ENCODE assay signal across 9 cellular contexts in the genomic region with DNA sequence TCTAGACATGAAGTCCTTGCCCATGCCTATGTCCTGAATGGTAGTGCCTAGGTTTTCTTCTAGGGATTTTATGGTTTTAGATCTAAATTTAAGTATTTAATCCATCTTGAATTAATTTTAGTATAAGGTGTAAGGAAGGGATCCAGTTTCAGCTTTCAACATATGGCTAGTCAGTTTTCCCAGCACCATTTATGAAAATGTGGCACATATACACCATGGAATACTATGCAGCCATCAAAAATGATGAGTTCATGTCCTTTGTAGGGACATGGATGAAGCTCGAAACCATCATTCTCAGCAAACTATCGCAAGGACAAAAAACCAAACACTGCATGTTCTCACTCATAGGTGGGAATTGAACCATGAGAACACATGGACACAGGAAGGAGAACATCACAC. TPM values are rescaled to one million over a fixed set of nuclear protein-coding genes. Genes with fewer than 3 reads are reported as not detected.
DNase-seq lines count a peak whose midpoint lies in the region; ATAC-seq and TF ChIP-seq lines count a peak whose summit lies in the region.
"Not testable (repeated sequence)": the region's sequence is repeated elsewhere in the genome, so short reads cannot be mapped to it uniquely, and the experiment has no call there.
"Had no signal": no experiment of that assay in that cellular context is flagged by ENCODE, and none has a peak within 500 bp of the region (broad histone marks: within the 10 kb centered on the region; RNA-seq: fewer than 3 reads in every experiment).

No MANE protein-coding gene starts in this region.

- not testable (repeated sequence) for H3K23ac ChIP-seq in neuronal stem cell (ENCODE audit: low read depth, low read length, poor library complexity)

- not testable (repeated sequence) for H3K4ac ChIP-seq in neuronal stem cell (ENCODE audit: low read length)

- H3K18ac ChIP-seq in neuronal stem cell (ENCODE audit: low read length): not testable (repeated sequence)

- H3K9ac ChIP-seq in HUES6 (ENCODE audit: low read length): peak overlapping the region; percentile 67
- H3K9ac ChIP-seq in neuronal stem cell (ENCODE audit: low read depth, low read length, poor library complexity): not testable (repeated sequence)

- not testable (repeated sequence) for H2BK5ac ChIP-seq in neuronal stem cell (ENCODE audit: low read length)

- H4K91ac ChIP-seq in neuronal stem cell (ENCODE audit: low read depth, low read length, poor library complexity): not testable (repeated sequence)

- H3K27me3 Mint-ChIP-seq in CD4-positive, alpha-beta T cell; activated CD4-positive, alpha-beta memory T cell treated with anti-CD3 and anti-CD28 coated beads, Interleukin-2, amount 10 ng/mL, durations not matched to agents 7 days and 5 days; activated naive CD8-positive, alpha-beta T cell; stimulated activated naive CD8-positive, alpha-beta T cell treated with anti-CD3 and anti-CD28 coated beads, Interleukin-15, Interleukin-2, amounts not matched to agents 100 ng/mL and 50 ng/mL, for 24 hours: not testable (repeated sequence)

- H3K27ac Mint-ChIP-seq in CD4-positive, alpha-beta T cell: peak overlapping the region; percentile 95
- H3K27ac Mint-ChIP-seq in activated CD4-positive, alpha-beta memory T cell treated with anti-CD3 and anti-CD28 coated beads, Interleukin-2, amount 10 ng/mL, durations not matched to agents 7 days and 5 days: peak overlapping the region; percentile 100
- peak overlapping the region; percentile 92 for H3K27ac Mint-ChIP-seq in activated naive CD8-positive, alpha-beta T cell
- peak overlapping the region; percentile 96 for H3K27ac Mint-ChIP-seq in stimulated activated naive CD8-positive, alpha-beta T cell treated with anti-CD3 and anti-CD28 coated beads, Interleukin-15, Interleukin-2, amounts not matched to agents 100 ng/mL and 50 ng/mL, for 24 hours

- H3K4me3 Mint-ChIP-seq in CD4-positive, alpha-beta T cell: peak overlapping the region; percentile 73
- peak overlapping the region; percentile 72 for H3K4me3 Mint-ChIP-seq in activated CD4-positive, alpha-beta memory T cell treated with anti-CD3 and anti-CD28 coated beads, Interleukin-2, amount 10 ng/mL, durations not matched to agents 7 days and 5 days
- peak overlapping the region; percentile 87 for H3K4me3 Mint-ChIP-seq in activated naive CD8-positive, alpha-beta T cell
- H3K4me3 Mint-ChIP-seq in stimulated activated naive CD8-positive, alpha-beta T cell treated with anti-CD3 and anti-CD28 coated beads, Interleukin-15, Interleukin-2, amounts not matched to agents 100 ng/mL and 50 ng/mL, for 24 hours: peak overlapping the region; percentile 84

- not testable (repeated sequence) for H2AK5ac ChIP-seq in neuronal stem cell (ENCODE audit: low read depth, low read length)

- H3K4me3 ChIP-seq in HUES6 (ENCODE audit: low read depth, low read length); heart right ventricle; neuronal stem cell (ENCODE audit: low read length in 2 of 2): not testable (repeated sequence)
- H3K4me3 ChIP-seq in SJCRH30: peak overlapping the region; percentile 55

- H2AFZ ChIP-seq in neuronal stem cell (ENCODE audit: low read length): peak overlapping the region; percentile 90

- peak overlapping the region; percentile 59 for H3K27ac ChIP-seq in CD4-positive, alpha-beta T cell (ENCODE audit: low read depth, low read length)
- not testable (repeated sequence) for H3K27ac ChIP-seq in HUES6 (ENCODE audit: low read depth, low read length); neuronal stem cell (replicated peaks; ENCODE audit: low read length)
- H3K27ac ChIP-seq in SJCRH30 (peak overlapping the region; percentile 94), heart right ventricle (peak overlapping the region; percentile 44 to 91 (median 69))

- not testable (repeated sequence) for H2BK120ac ChIP-seq in neuronal stem cell (ENCODE audit: low read depth, low read length)

- H3K36me3 Mint-ChIP-seq in CD4-positive, alpha-beta T cell (ENCODE audit: low read depth): peaks cover 83% of the 10 kb centered on the region
- H3K36me3 Mint-ChIP-seq in activated CD4-positive, alpha-beta memory T cell treated with anti-CD3 and anti-CD28 coated beads, Interleukin-2, amount 10 ng/mL, durations not matched to agents 7 days and 5 days (ENCODE audit: low read depth): peaks cover 84% of the 10 kb centered on the region
- H3K36me3 Mint-ChIP-seq in activated naive CD8-positive, alpha-beta T cell: peaks cover 16% of the 10 kb centered on the region
- H3K36me3 Mint-ChIP-seq in stimulated activated naive CD8-positive, alpha-beta T cell treated with anti-CD3 and anti-CD28 coated beads, Interleukin-15, Interleukin-2, amounts not matched to agents 100 ng/mL and 50 ng/mL, for 24 hours (ENCODE audit: low read depth): peaks cover 31% of the 10 kb centered on the region

- H3K27me3 ChIP-seq in CD4-positive, alpha-beta T cell (ENCODE audit: control insufficient read depth, insufficient read depth, low read length); HUES6 (ENCODE audit: control insufficient read depth, insufficient read depth, low read length); SJCRH30; neuronal stem cell (ENCODE audit: control insufficient read depth in 3 of 3, insufficient read depth in 3 of 3, low read depth in 1 of 3, low read length in 3 of 3): not testable (repeated sequence)
- peaks cover 0 to 18% (median 3%) of the 10 kb centered on the region in 7 donors for H3K27me3 ChIP-seq in heart right ventricle

- not testable (repeated sequence) for H3K9me3 ChIP-seq in CD4-positive, alpha-beta T cell (ENCODE audit: control insufficient read depth, low read length); HUES6 (ENCODE audit: control insufficient read depth, insufficient read depth, low read depth, low read length); SJCRH30 (replicated peaks); neuronal stem cell (replicated peaks in 1 of 2; ENCODE audit: control insufficient read depth in 2 of 2, insufficient read depth in 1 of 2, low read depth in 1 of 2, low read length in 2 of 2)
- H3K9me3 ChIP-seq in heart right ventricle: peaks cover 0 to 24% (median 3%) of the 10 kb centered on the region in 11 donors

- not testable (repeated sequence) for H3K36me3 ChIP-seq in HUES6 (ENCODE audit: control insufficient read depth, insufficient read depth, low read length); SJCRH30; heart right ventricle; neuronal stem cell (replicated peaks in 1 of 2; ENCODE audit: control insufficient read depth in 2 of 2, insufficient read depth in 2 of 2, low read length in 2 of 2)

- H3K9me3 Mint-ChIP-seq in CD4-positive, alpha-beta T cell; activated naive CD8-positive, alpha-beta T cell (ENCODE audit: low read depth); stimulated activated naive CD8-positive, alpha-beta T cell treated with anti-CD3 and anti-CD28 coated beads, Interleukin-15, Interleukin-2, amounts not matched to agents 100 ng/mL and 50 ng/mL, for 24 hours: not testable (repeated sequence)
- H3K9me3 Mint-ChIP-seq in activated CD4-positive, alpha-beta memory T cell treated with anti-CD3 and anti-CD28 coated beads, Interleukin-2, amount 10 ng/mL, durations not matched to agents 7 days and 5 days: peaks cover 13% of the 10 kb centered on the region

- not testable (repeated sequence) for H4K8ac ChIP-seq in neuronal stem cell (ENCODE audit: low read depth, low read length)

- not testable (repeated sequence) for TF ChIP-seq CTCF in CD4-positive, alpha-beta T cell (IDR thresholded peaks at IDR 0.05); heart right ventricle (IDR thresholded peaks at IDR 0.05)

- not testable (repeated sequence) for H3K14ac ChIP-seq in neuronal stem cell (ENCODE audit: low read length)

- CTCF ChIA-PET in CD4-positive, alpha-beta T cell (lab: Charles Lee); activated CD4-positive, alpha-beta memory T cell treated with anti-CD3 and anti-CD28 coated beads, Interleukin-2, amount 10 ng/mL, durations not matched to agents 7 days and 5 days (lab: Charles Lee): not testable (repeated sequence)

- H2BK15ac ChIP-seq in neuronal stem cell (ENCODE audit: low read length): not testable (repeated sequence)

- intact Hi-C loops in CD4-positive, alpha-beta T cell (cut with DNase I, micrococcal nuclease): loop anchor here (1.0 to 5.0 kb wide), 3 partner anchors 10 to 55 kb away; a partner anchor contains a TSS
- intact Hi-C loops in heart right ventricle (cut with DNase I): not testable (repeated sequence)

- POLR2A ChIA-PET in CD4-positive, alpha-beta T cell (lab: Charles Lee); activated CD4-positive, alpha-beta memory T cell treated with anti-CD3 and anti-CD28 coated beads, Interleukin-2, amount 10 ng/mL, durations not matched to agents 7 days and 5 days (lab: Charles Lee): not testable (repeated sequence)

- WGBS in heart right ventricle, 2 donors: no CpG with 5 or more reads among the region's 2 CpGs
- WGBS in neuronal stem cell (ENCODE audit: extremely low coverage in 2 of 2, insufficient read length in 2 of 2, insufficient replicate concordance in 1 of 2), 2 donors: no CpG with 5 or more reads among the region's 2 CpGs

- not testable (repeated sequence) for H2BK12ac ChIP-seq in neuronal stem cell (ENCODE audit: low read length)

- H3K4me2 ChIP-seq in neuronal stem cell (ENCODE audit: insufficient read depth, low read length, poor library complexity, severe bottlenecking): not testable (repeated sequence)

- H3K4me1 Mint-ChIP-seq in CD4-positive, alpha-beta T cell (ENCODE audit: low read depth): peaks cover 61% of the 10 kb centered on the region
- peaks cover 84% of the 10 kb centered on the region for H3K4me1 Mint-ChIP-seq in activated CD4-positive, alpha-beta memory T cell treated with anti-CD3 and anti-CD28 coated beads, Interleukin-2, amount 10 ng/mL, durations not matched to agents 7 days and 5 days
- peaks cover 61% of the 10 kb centered on the region for H3K4me1 Mint-ChIP-seq in activated naive CD8-positive, alpha-beta T cell (ENCODE audit: low read depth)
- peaks cover 68% of the 10 kb centered on the region for H3K4me1 Mint-ChIP-seq in stimulated activated naive CD8-positive, alpha-beta T cell treated with anti-CD3 and anti-CD28 coated beads, Interleukin-15, Interleukin-2, amounts not matched to agents 100 ng/mL and 50 ng/mL, for 24 hours (ENCODE audit: low read depth)

- peaks cover 10% of the 10 kb centered on the region for H3K4me1 ChIP-seq in HUES6 (ENCODE audit: control insufficient read depth, insufficient read depth, low read length)
- not testable (repeated sequence) for H3K4me1 ChIP-seq in SJCRH30; neuronal stem cell (ENCODE audit: control insufficient read depth in 2 of 2, insufficient read depth in 1 of 2, low read depth in 1 of 2, low read length in 2 of 2)
- peaks cover 0 to 56% (median 13%) of the 10 kb centered on the region in 9 donors for H3K4me1 ChIP-seq in heart right ventricle

- H3K79me1 ChIP-seq in neuronal stem cell (ENCODE audit: low read depth, low read length): not testable (repeated sequence)

- ATAC-seq in CD4-positive, alpha-beta T cell (ENCODE audit: poor library complexity); heart right ventricle: not testable (repeated sequence)

- DNase-seq in CD4-positive, alpha-beta T cell; SJCRH30; activated CD4-positive, alpha-beta memory T cell treated with anti-CD3 and anti-CD28 coated beads, Interleukin-2, amount 10 ng/mL, durations not matched to agents 7 days and 5 days; heart right ventricle; neuronal stem cell (ENCODE audit: low spot score): not testable (repeated sequence)

RNA-seq across cellular contexts. Expression of a gene that starts 29.8 kb away (rescaled TPM):
- total RNA-seq in CD4-positive, alpha-beta T cell: 10 to 100 TPM; 34.6 to 39.3 TPM
- 26.4 and 27.5 TPM in 2 replicates for total RNA-seq in SJCRH30 (2014; rRNA removed; shearing (Covaris generic))
- 10 to 100 TPM; 62.2 to 63.3 TPM for total RNA-seq in activated CD4-positive, alpha-beta memory T cell treated with anti-CD3 and anti-CD28 coated beads, Interleukin-2, amount 10 ng/mL, durations not matched to agents 7 days and 5 days
- total RNA-seq in heart right ventricle: 10 to 100 TPM; 23.3 to 50.6 (median 38.3) TPM
- 10 to 100 TPM; 16.6 to 40.7 TPM for polyA plus RNA-seq in heart right ventricle
- polyA plus RNA-seq in neuronal stem cell (2013, experiment 1 of 2): 52.5 TPM
- 51.6 TPM for polyA plus RNA-seq in neuronal stem cell (2013, experiment 2 of 2)

RNA-seq across cellular contexts. Expression of a gene that starts 54.5 kb away (rescaled TPM):
- total RNA-seq in CD4-positive, alpha-beta T cell: 100 to 1,000 TPM; 139 TPM
- total RNA-seq in SJCRH30 (2014; rRNA removed; shearing (Covaris generic)): 0.05 and 0.08 TPM in 2 replicates
- 100 to 1,000 TPM; 177 to 180 TPM for total RNA-seq in activated CD4-positive, alpha-beta memory T cell treated with anti-CD3 and anti-CD28 coated beads, Interleukin-2, amount 10 ng/mL, durations not matched to agents 7 days and 5 days
- total RNA-seq in heart right ventricle: 1 to 10 TPM; 1.2 to 6.7 (median 4.1) TPM
- 1 to 10 TPM; 1.0 to 3.2 TPM for polyA plus RNA-seq in heart right ventricle
- 0.26 TPM for polyA plus RNA-seq in neuronal stem cell (2013, experiment 1 of 2)
- polyA plus RNA-seq in neuronal stem cell (2013, experiment 2 of 2): 0.29 TPM
- total RNA-seq: myocyte had no signal

Comparison
In these comparisons a context has a peak if more than half of its experiments do, and no peak if none do; other contexts are left out.
1. RNA of a gene that starts 54.5 kb away (total RNA-seq): 177 to 180 TPM in activated CD4-positive, alpha-beta memory T cell treated with anti-CD3 and anti-CD28 coated beads, Interleukin-2, amount 10 ng/mL, durations not matched to agents 7 days and 5 days and 139 TPM in CD4-positive, alpha-beta T cell; 1.2 to 6.7 TPM in heart right ventricle and 0.05 to 0.08 TPM in SJCRH30; every median in the first group is over 10 times any median in the second.
2. Peak in every context shown above with its lines, with median percentiles within 50 percentile points of each other: H3K27ac Mint-ChIP-seq and H3K4me3 Mint-ChIP-seq.